10 cellular contexts compared by ENCODE assay signal in genomic region chr1:228463559-228464455, GRCh38. TPM values are rescaled to one million over a fixed set of nuclear protein-coding genes. Genes with fewer than 3 reads are reported as not detected.
DNase-seq lines count a peak whose midpoint lies in the region; FAIRE-seq and TF ChIP-seq lines count a peak whose summit lies in the region.
"Had no signal": no experiment of that assay in that cellular context is flagged by ENCODE, and none has a peak within 500 bp of the region (broad histone marks: within the 10 kb centered on the region; RNA-seq: fewer than 3 reads in every experiment).

No MANE protein-coding gene starts in this region.

- no peak overlapping the region for H3K4ac ChIP-seq in H9 (ENCODE audit: low read depth, low read length)

- H4K5ac ChIP-seq in H9 (ENCODE audit: insufficient read length, low read depth, low read length) = no peak overlapping the region

- H3K27ac Mint-ChIP-seq in H9 (peak overlapping the region in 1 of 3 experiments; percentile 69; a peak in 3 of 7 replicates), glutamatergic neuron (ENCODE audit: unreplicated experiment) (peak overlapping the region; percentile 80)

- no peaks in the 10 kb centered on the region for H3K36me3 ChIP-seq in skeletal muscle satellite cell (ENCODE audit: insufficient read depth, low read length)
- H3K36me3 ChIP-seq: thyroid gland had no signal

- H3K9me3 Mint-ChIP-seq in H9 (no peaks in the 10 kb centered on the region; a peak in 1 of 5 replicates), glutamatergic neuron (ENCODE audit: unreplicated experiment) (peaks cover 5% of the 10 kb centered on the region)

- peaks cover 20 to 33% of the 10 kb centered on the region in 2 experiments for H3K4me1 Mint-ChIP-seq in H9
- peaks cover 13% of the 10 kb centered on the region for H3K4me1 Mint-ChIP-seq in glutamatergic neuron (ENCODE audit: low read depth, unreplicated experiment)

- no peak overlapping the region for H3K18ac ChIP-seq in H9 (ENCODE audit: insufficient read length, low read depth, low read length)

- H3K79me2 ChIP-seq in H9 (ENCODE audit: insufficient read depth, low read length) = no peaks in the 10 kb centered on the region

- H3K23ac ChIP-seq in H9 (ENCODE audit: insufficient read length, low read depth, low read length) = no peak overlapping the region

- WGBS in H9 (ENCODE audit: extremely low coverage, insufficient read length, low lambda C conversion rate) = no CpG with 5 or more reads among the region's 56 CpGs

- no peaks in the 10 kb centered on the region for H4K20me1 ChIP-seq in H9 (ENCODE audit: control insufficient read depth, insufficient read depth, insufficient read length)

- no peak for FAIRE-seq in RCC 7860 (lab: Jason Lieb, UNC)

- H2BK5ac ChIP-seq in H9 (ENCODE audit: insufficient read length, low read length) = no peak overlapping the region

- H3K4me1 ChIP-seq in H9 (ENCODE audit: insufficient read depth, low read length) = no peaks in the 10 kb centered on the region
- H3K4me1 ChIP-seq in skeletal muscle satellite cell (ENCODE audit: control insufficient read depth, insufficient read depth, low read length) = peaks cover 8% of the 10 kb centered on the region

- H2BK20ac ChIP-seq in H9 (ENCODE audit: low read depth, low read length, poor library complexity, severe bottlenecking) = no peak overlapping the region

- H3K23me2 ChIP-seq in H9 (ENCODE audit: insufficient read length, low read depth, low read length, poor library complexity, severe bottlenecking) = peaks cover 8% of the 10 kb centered on the region

- no peak overlapping the region; the same call in 1 of the 2 replicates for H3K14ac ChIP-seq in H9 (ENCODE audit: insufficient read depth, low read length)

- DNase-seq in H9 (peak; percentile 80), NCI-H2081 (lab: John Stamatoyannopoulos, UW) (peak; percentile 21 to 54), glutamatergic neuron (peak; percentile 75), RCC 7860 (ENCODE audit: low spot score) (no peak), NCI-H748 treated with DMSO at 0.1 percent for 48 hours (lab: John Stamatoyannopoulos, UW) (no peak)
- peak; percentile 40 for DNase-seq in activated CD8-positive, alpha-beta memory T cell treated with anti-CD3 and anti-CD28 coated beads, Interleukin-2, amount 50 U/mL, for 4 hours

- H2AFZ ChIP-seq in H9 (ENCODE audit: low read length) = no peak overlapping the region

- H3K4me3 ChIP-seq in skeletal muscle satellite cell (ENCODE audit: low read length) = peak overlapping the region; percentile 46
- H3K4me3 ChIP-seq: body of pancreas, thyroid gland had no signal

- H3K27me3 Mint-ChIP-seq in H9 (ENCODE audit: low read depth) = peaks cover 93% of the 10 kb centered on the region
- peaks cover 8% of the 10 kb centered on the region for H3K27me3 Mint-ChIP-seq in glutamatergic neuron (ENCODE audit: unreplicated experiment)

- no peak overlapping the region for H2AK5ac ChIP-seq in H9 (ENCODE audit: insufficient read length, low read length)

- no peak overlapping the region for H3K56ac ChIP-seq in H9 (ENCODE audit: insufficient read length, low read depth, low read length)

- H2BK15ac ChIP-seq in H9 (ENCODE audit: low read depth, low read length) = no peak overlapping the region

- H3K9ac ChIP-seq in H9 (ENCODE audit: extremely low read depth, insufficient read length, low read length) = no peak overlapping the region
- no peak overlapping the region for H3K9ac ChIP-seq in skeletal muscle satellite cell (ENCODE audit: low read depth, low read length)

- H3K27me3 ChIP-seq in H9 (ENCODE audit: insufficient read depth, low read length) = peaks cover 25% of the 10 kb centered on the region; the same call in 1 of the 2 replicates
- H3K27me3 ChIP-seq in skeletal muscle satellite cell (ENCODE audit: control insufficient read depth, insufficient read depth, low read length) = peaks cover 75% of the 10 kb centered on the region

- no peak overlapping the region for H3K27ac ChIP-seq in H9 (ENCODE audit: insufficient read length, low read depth, low read length)
- H3K27ac ChIP-seq: body of pancreas, thyroid gland had no signal

- H3K9me3 ChIP-seq in H9 (ENCODE audit: control insufficient read depth, low read depth, low read length) = no peaks in the 10 kb centered on the region
- no peaks in the 10 kb centered on the region for H3K9me3 ChIP-seq in skeletal muscle satellite cell (replicated peaks; ENCODE audit: low read length)
- H3K9me3 ChIP-seq: body of pancreas, thyroid gland had no signal

- H3K4me2 ChIP-seq in H9 (ENCODE audit: insufficient read depth, insufficient read length, low read length) (peak overlapping the region; percentile 92), skeletal muscle satellite cell (ENCODE audit: low read length) (peak overlapping the region; percentile 65)

- H3K36me3 Mint-ChIP-seq in H9 (ENCODE audit: insufficient read depth in 1 of 3, low read depth in 3 of 3) (no peaks in the 10 kb centered on the region), glutamatergic neuron (ENCODE audit: unreplicated experiment) (no peaks in the 10 kb centered on the region)

- no peak overlapping the region for H3T11ph ChIP-seq in H9 (ENCODE audit: low read length)

- H3K79me1 ChIP-seq in H9 (ENCODE audit: insufficient read depth, low read depth, low read length, poor library complexity, severe bottlenecking) = no peaks in the 10 kb centered on the region

- TF ChIP-seq CTCF in GM12874 (IDR thresholded peaks at IDR 0.05; ENCODE audit: insufficient read depth, low read depth, low read length) = peak; percentile 20; the same call in 1 of the 2 replicates
- TF ChIP-seq CTCF in H9 (conservative IDR thresholded peaks at IDR 0.05) = peak; percentile 47; the same call in 2 of the 3 replicates
- TF ChIP-seq CTCF in glutamatergic neuron (IDR thresholded peaks at IDR 0.05; ENCODE audit: partially characterized antibody, unreplicated experiment) = peak; percentile 37

- H2BK12ac ChIP-seq in H9 (ENCODE audit: insufficient read length, low read depth, low read length) = no peak overlapping the region

- H4K91ac ChIP-seq in H9 (ENCODE audit: insufficient read length, low read depth, low read length) = no peak overlapping the region

- H3K4me3 Mint-ChIP-seq in H9 (peak overlapping the region; percentile 68 to 92), glutamatergic neuron (ENCODE audit: unreplicated experiment) (peak overlapping the region; percentile 91)

- H4K8ac ChIP-seq in H9 (replicated peaks; ENCODE audit: insufficient read length, low read depth, low read length) = no peak overlapping the region

- no peak overlapping the region for H2BK120ac ChIP-seq in H9 (ENCODE audit: low read depth, low read length, poor library complexity, severe bottlenecking)

RNA-seq across cellular contexts. Expression of gene RNF187, which starts 23.4 kb away (rescaled TPM):
- total RNA-seq in H9 (2021) (63.4 and 67.2 TPM in 2 replicates), glutamatergic neuron (ENCODE audit: unreplicated experiment) (201 TPM)
- 34.2 and 51.1 TPM in 2 replicates for total RNA-seq in skeletal muscle satellite cell (2012; rRNA removed)

RNA-seq across cellular contexts. Expression of gene TRIM17, which starts 47.1 kb away (rescaled TPM):
- 2.8 TPM in 2 replicates for total RNA-seq in H9 (2021)
- total RNA-seq in glutamatergic neuron (ENCODE audit: unreplicated experiment) = not detected
- 0.22 TPM in 1 of 2 replicates, not detected in the other for total RNA-seq in skeletal muscle satellite cell (2012; rRNA removed)

RNA-seq across cellular contexts. Expression of gene TRIM11, which starts 57.2 kb away (rescaled TPM):
- 38.1 and 41.4 TPM in 2 replicates for total RNA-seq in H9 (2021)
- 41.0 TPM for total RNA-seq in glutamatergic neuron (ENCODE audit: unreplicated experiment)
- total RNA-seq in skeletal muscle satellite cell (2012; rRNA removed) = 21.2 and 25.1 TPM in 2 replicates

Comparison
In these comparisons a context has a peak if more than half of its experiments do, and no peak if none do; other contexts are left out.
1. DNase-seq: peak in H9 (single experiment), NCI-H2081 (2 of 2), activated CD8-positive, alpha-beta memory T cell treated with anti-CD3 and anti-CD28 coated beads, Interleukin-2, amount 50 U/mL, for 4 hours (single experiment) and glutamatergic neuron (single experiment); none in RCC 7860 (single experiment) and NCI-H748 treated with DMSO at 0.1 percent for 48 hours (single experiment).
2. Peak in every context shown above with its lines, with median percentiles within 50 percentile points of each other: CTCF ChIP-seq.